Comparison of ENCODE assay signal across 9 cellular contexts in genomic region chr3:86519819-86520218, GRCh38.
"Had no signal": no experiment of that assay in that cellular context is flagged by ENCODE, and none has a peak within 500 bp of the region (broad histone marks: within the 10 kb centered on the region; RNA-seq: fewer than 3 reads in every experiment).

No MANE protein-coding gene starts in this region.

- ATAC-seq: GM23338, HCT116 had no signal

- H3K27ac Mint-ChIP-seq: GM23338, H9, HFFc6 had no signal

- H3K36me3 ChIP-seq: HAP-1 had no signal

- H3K27ac ChIP-seq: GM23248 had no signal

- H3K4me3 Mint-ChIP-seq: GM23338, H9, HFFc6 had no signal

- H3K4me3 ChIP-seq: GM23248, GM23338, HAP-1 had no signal

- H3K4me2 ChIP-seq: GM23338 had no signal

- H3K9me3 Mint-ChIP-seq: GM23338, H9 had no signal

- H3K4me1 ChIP-seq: HAP-1 had no signal

- DNase-seq: GM23248, GOT3, H7, H9, HCEC 1CT, HFFc6 had no signal

- H2AFZ ChIP-seq: GM23248, GM23338 had no signal

- H3K9me3 ChIP-seq: HAP-1 had no signal

- H3K9ac ChIP-seq: GM23248 had no signal

- H3K4me1 Mint-ChIP-seq: GM23338, H9 had no signal
